28 cellular contexts compared by ENCODE assay signal in the genomic region with DNA sequence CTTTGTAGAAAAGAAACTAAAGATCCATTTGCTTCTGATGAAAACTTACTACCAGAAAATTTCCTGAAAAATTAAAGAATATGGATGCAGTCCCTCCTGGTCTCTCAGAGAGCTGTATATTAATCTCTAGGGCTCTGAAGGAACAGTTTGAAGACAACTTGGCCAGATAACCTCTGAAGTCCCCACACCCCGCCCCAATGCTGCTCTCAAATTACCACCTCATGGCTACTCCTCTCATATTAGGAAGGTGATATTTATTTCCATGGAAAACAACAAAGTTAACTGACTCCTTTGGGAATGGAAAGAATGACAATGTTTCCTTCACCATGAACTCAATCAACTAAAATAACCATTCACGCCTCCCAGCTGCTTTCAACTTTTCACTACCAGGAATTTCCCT.
"Had no signal": no experiment of that assay in that cellular context is flagged by ENCODE, and none has a peak within 500 bp of the region (broad histone marks: within the 10 kb centered on the region; RNA-seq: fewer than 3 reads in every experiment).

No MANE protein-coding gene starts in this region.

- H3K9me3 Mint-ChIP-seq: activated naive CD4-positive, alpha-beta T cell treated with anti-CD3 and anti-CD28 coated beads, Interleukin-2, amount 50 U/mL, for 24 hours; activated naive CD8-positive, alpha-beta T cell treated with anti-CD3 and anti-CD28 coated beads for 36 hours had no signal

- DNase-seq: activated CD4-positive, alpha-beta memory T cell treated with anti-CD3 and anti-CD28 coated beads for 36 hours; activated CD4-positive, alpha-beta T cell treated with anti-CD3 and anti-CD28 coated beads for 36 hours; activated CD4-positive, alpha-beta T cell treated with anti-CD3 and anti-CD28 coated beads, Interleukin-2, amount 10 ng/mL, durations not matched to agents 24 days and 14 days; activated CD4-positive, CD25-positive, alpha-beta regulatory T cell; activated CD4-positive, CD25-positive, alpha-beta regulatory T cell treated with anti-CD3 and anti-CD28 coated beads, Interleukin-2, amount 50 U/mL, for 72 hours; activated CD8-positive, alpha-beta memory T cell treated with anti-CD3 and anti-CD28 coated beads, Interleukin-2, amount 10 ng/mL, durations not matched to agents 7 days and 5 days; activated CD8-positive, alpha-beta memory T cell treated with anti-CD3 and anti-CD28 coated beads, Interleukin-2, amount 50 U/mL, for 4 hours; activated CD8-positive, alpha-beta T cell treated with anti-CD3 and anti-CD28 coated beads, Interleukin-2, amount 10 ng/mL, durations not matched to agents 7 days and 5 days; activated effector memory CD4-positive, alpha-beta T cell treated with anti-CD3 and anti-CD28 coated beads, Interleukin-2, amount 50 U/mL, for 16 hours; activated naive CD4-positive, alpha-beta T cell treated with anti-CD3 and anti-CD28 coated beads for 36 hours; activated naive CD8-positive, alpha-beta T cell treated with anti-CD3 and anti-CD28 coated beads for 36 hours; activated naive CD8-positive, alpha-beta T cell treated with anti-CD3 and anti-CD28 coated beads, Interleukin-2, amount 50 U/mL, for 24 hours; activated T-cell treated with anti-CD3 and anti-CD28 coated beads, Interleukin-2, amount 50 U/mL, for 1 hour; activated T-cell treated with anti-CD3 and anti-CD28 coated beads, Interleukin-2, amount 50 U/mL, for 48 hours; adrenal gland; amygdala; aorta; body of pancreas; caudate nucleus; colonic mucosa; effector CD8-positive, alpha-beta T cell; esophagus squamous epithelium; foreskin melanocyte; T-helper 2 cell had no signal

- H3K27ac Mint-ChIP-seq: activated CD4-positive, alpha-beta memory T cell treated with anti-CD3 and anti-CD28 coated beads for 36 hours; activated CD4-positive, alpha-beta T cell treated with anti-CD3 and anti-CD28 coated beads for 36 hours; activated CD4-positive, alpha-beta T cell treated with anti-CD3 and anti-CD28 coated beads, Interleukin-2, amount 10 ng/mL, durations not matched to agents 24 days and 14 days; activated CD8-positive, alpha-beta memory T cell treated with anti-CD3 and anti-CD28 coated beads, Interleukin-2, amount 10 ng/mL, durations not matched to agents 7 days and 5 days; activated CD8-positive, alpha-beta T cell treated with anti-CD3 and anti-CD28 coated beads, Interleukin-2, amount 10 ng/mL, durations not matched to agents 7 days and 5 days; activated naive CD4-positive, alpha-beta T cell treated with anti-CD3 and anti-CD28 coated beads for 36 hours; activated naive CD4-positive, alpha-beta T cell treated with anti-CD3 and anti-CD28 coated beads, Interleukin-2, amount 50 U/mL, for 24 hours; activated naive CD8-positive, alpha-beta T cell treated with anti-CD3 and anti-CD28 coated beads for 36 hours; activated naive CD8-positive, alpha-beta T cell treated with anti-CD3 and anti-CD28 coated beads, Interleukin-2, amount 50 U/mL, for 24 hours; activated T-helper 1 cell treated with anti-CD3 and anti-CD28 coated beads, Interleukin-12 subunit alpha, Interleukin-12 subunit beta, Interleukin-2, Interleukin-4 antibody, amounts not matched to agents 30 ng/mL and 10 ng/mL and 1 ng/mL, durations not matched to agents 14 hours and 24 hours and 36 hours; activated T-helper 2 cell treated with anti-CD3 and anti-CD28 coated beads, Interferon-gamma antibody, Interleukin-2, Interleukin-4, amounts not matched to agents 10 μg/mL and 5 μg/mL and 100 μg/mL, durations not matched to agents 14 hours and 24 hours and 36 hours had no signal

- H3K4me3 Mint-ChIP-seq: activated CD4-positive, alpha-beta memory T cell treated with anti-CD3 and anti-CD28 coated beads for 36 hours; activated CD4-positive, alpha-beta T cell treated with anti-CD3 and anti-CD28 coated beads for 36 hours; activated CD4-positive, alpha-beta T cell treated with anti-CD3 and anti-CD28 coated beads, Interleukin-2, amount 10 ng/mL, durations not matched to agents 24 days and 14 days; activated CD8-positive, alpha-beta memory T cell treated with anti-CD3 and anti-CD28 coated beads, Interleukin-2, amount 10 ng/mL, durations not matched to agents 7 days and 5 days; activated CD8-positive, alpha-beta T cell treated with anti-CD3 and anti-CD28 coated beads, Interleukin-2, amount 10 ng/mL, durations not matched to agents 7 days and 5 days; activated naive CD4-positive, alpha-beta T cell treated with anti-CD3 and anti-CD28 coated beads for 36 hours; activated naive CD4-positive, alpha-beta T cell treated with anti-CD3 and anti-CD28 coated beads, Interleukin-2, amount 50 U/mL, for 24 hours; activated naive CD8-positive, alpha-beta T cell treated with anti-CD3 and anti-CD28 coated beads for 36 hours; activated naive CD8-positive, alpha-beta T cell treated with anti-CD3 and anti-CD28 coated beads, Interleukin-2, amount 50 U/mL, for 24 hours; activated T-helper 1 cell treated with anti-CD3 and anti-CD28 coated beads, Interleukin-12 subunit alpha, Interleukin-12 subunit beta, Interleukin-2, Interleukin-4 antibody, amounts not matched to agents 30 ng/mL and 10 ng/mL and 1 ng/mL, durations not matched to agents 14 hours and 24 hours and 36 hours had no signal

- H3K4me1 Mint-ChIP-seq: activated CD4-positive, alpha-beta T cell treated with anti-CD3 and anti-CD28 coated beads for 36 hours; activated CD4-positive, alpha-beta T cell treated with anti-CD3 and anti-CD28 coated beads, Interleukin-2, amount 10 ng/mL, durations not matched to agents 24 days and 14 days; activated CD8-positive, alpha-beta memory T cell treated with anti-CD3 and anti-CD28 coated beads, Interleukin-2, amount 10 ng/mL, durations not matched to agents 7 days and 5 days; activated naive CD4-positive, alpha-beta T cell treated with anti-CD3 and anti-CD28 coated beads, Interleukin-2, amount 50 U/mL, for 24 hours; activated naive CD8-positive, alpha-beta T cell treated with anti-CD3 and anti-CD28 coated beads for 36 hours; activated naive CD8-positive, alpha-beta T cell treated with anti-CD3 and anti-CD28 coated beads, Interleukin-2, amount 50 U/mL, for 24 hours had no signal

- H3K4me1 ChIP-seq: adrenal gland, body of pancreas, colonic mucosa, esophagus squamous epithelium had no signal

- H3K4me3 ChIP-seq: adrenal gland, body of pancreas, colonic mucosa, esophagus squamous epithelium had no signal

- H3K9me3 ChIP-seq: adrenal gland, body of pancreas, colonic mucosa, esophagus squamous epithelium had no signal

- H3K36me3 ChIP-seq: adrenal gland, colonic mucosa, esophagus squamous epithelium had no signal

- H3K27ac ChIP-seq: adrenal gland, body of pancreas, colonic mucosa, epithelial cell of prostate, esophagus squamous epithelium had no signal

- H3K27me3 ChIP-seq: adrenal gland, body of pancreas, colonic mucosa, esophagus squamous epithelium had no signal

- H3K27me3 Mint-ChIP-seq: activated CD4-positive, alpha-beta memory T cell treated with anti-CD3 and anti-CD28 coated beads for 36 hours; activated CD4-positive, alpha-beta T cell treated with anti-CD3 and anti-CD28 coated beads for 36 hours; activated CD4-positive, alpha-beta T cell treated with anti-CD3 and anti-CD28 coated beads, Interleukin-2, amount 10 ng/mL, durations not matched to agents 24 days and 14 days; activated CD8-positive, alpha-beta memory T cell treated with anti-CD3 and anti-CD28 coated beads, Interleukin-2, amount 10 ng/mL, durations not matched to agents 7 days and 5 days; activated naive CD4-positive, alpha-beta T cell treated with anti-CD3 and anti-CD28 coated beads, Interleukin-2, amount 50 U/mL, for 24 hours; activated naive CD8-positive, alpha-beta T cell treated with anti-CD3 and anti-CD28 coated beads for 36 hours; activated naive CD8-positive, alpha-beta T cell treated with anti-CD3 and anti-CD28 coated beads, Interleukin-2, amount 50 U/mL, for 24 hours had no signal

- H3K36me3 Mint-ChIP-seq: activated CD4-positive, alpha-beta memory T cell treated with anti-CD3 and anti-CD28 coated beads for 36 hours; activated CD8-positive, alpha-beta memory T cell treated with anti-CD3 and anti-CD28 coated beads, Interleukin-2, amount 10 ng/mL, durations not matched to agents 7 days and 5 days; activated naive CD4-positive, alpha-beta T cell treated with anti-CD3 and anti-CD28 coated beads, Interleukin-2, amount 50 U/mL, for 24 hours; activated naive CD8-positive, alpha-beta T cell treated with anti-CD3 and anti-CD28 coated beads for 36 hours had no signal
